ENCODE assay signal across 8 cellular contexts in the genomic region with DNA sequence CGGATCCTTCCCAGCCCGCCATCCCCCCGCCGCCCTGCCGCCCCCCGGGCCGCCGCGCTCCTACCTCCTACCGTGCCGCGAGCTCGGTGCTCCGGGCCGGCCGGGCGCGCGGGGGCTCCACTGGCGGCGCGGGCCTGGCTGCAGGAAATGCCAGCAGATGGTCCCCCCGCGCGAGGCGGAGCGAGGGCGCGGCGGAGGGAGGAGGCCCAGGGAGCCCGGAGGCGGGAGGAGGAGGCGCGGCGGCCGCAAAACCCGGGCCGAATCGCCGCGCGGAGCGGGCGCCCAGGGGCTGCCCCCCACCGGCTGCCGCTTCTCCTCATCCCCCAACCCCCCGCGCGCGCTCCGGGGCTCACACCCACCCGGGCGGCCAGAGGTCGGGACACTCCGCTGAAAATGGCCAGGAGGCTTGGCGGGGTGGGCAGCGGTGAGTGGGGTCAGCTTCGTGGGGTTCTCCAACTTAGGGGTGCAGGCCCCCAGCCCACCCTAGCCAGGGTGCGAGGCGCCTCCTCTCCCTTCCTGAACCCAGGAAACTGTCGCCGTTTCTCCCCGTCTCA. TPM values are rescaled to one million over a fixed set of nuclear protein-coding genes. Genes with fewer than 3 reads are reported as not detected.
DNase-seq lines count a peak whose midpoint lies in the region; ATAC-seq and TF ChIP-seq lines count a peak whose summit lies in the region.

A gene with protein sequence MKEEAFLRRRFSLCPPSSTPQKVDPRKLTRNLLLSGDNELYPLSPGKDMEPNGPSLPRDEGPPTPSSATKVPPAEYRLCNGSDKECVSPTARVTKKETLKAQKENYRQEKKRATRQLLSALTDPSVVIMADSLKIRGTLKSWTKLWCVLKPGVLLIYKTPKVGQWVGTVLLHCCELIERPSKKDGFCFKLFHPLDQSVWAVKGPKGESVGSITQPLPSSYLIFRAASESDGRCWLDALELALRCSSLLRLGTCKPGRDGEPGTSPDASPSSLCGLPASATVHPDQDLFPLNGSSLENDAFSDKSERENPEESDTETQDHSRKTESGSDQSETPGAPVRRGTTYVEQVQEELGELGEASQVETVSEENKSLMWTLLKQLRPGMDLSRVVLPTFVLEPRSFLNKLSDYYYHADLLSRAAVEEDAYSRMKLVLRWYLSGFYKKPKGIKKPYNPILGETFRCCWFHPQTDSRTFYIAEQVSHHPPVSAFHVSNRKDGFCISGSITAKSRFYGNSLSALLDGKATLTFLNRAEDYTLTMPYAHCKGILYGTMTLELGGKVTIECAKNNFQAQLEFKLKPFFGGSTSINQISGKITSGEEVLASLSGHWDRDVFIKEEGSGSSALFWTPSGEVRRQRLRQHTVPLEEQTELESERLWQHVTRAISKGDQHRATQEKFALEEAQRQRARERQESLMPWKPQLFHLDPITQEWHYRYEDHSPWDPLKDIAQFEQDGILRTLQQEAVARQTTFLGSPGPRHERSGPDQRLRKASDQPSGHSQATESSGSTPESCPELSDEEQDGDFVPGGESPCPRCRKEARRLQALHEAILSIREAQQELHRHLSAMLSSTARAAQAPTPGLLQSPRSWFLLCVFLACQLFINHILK (minus strand): TSS at position 159 of the 554 bp plus-strand sequence. CDS start 36,162 bp downstream, outside the sequence.

- no peak for TF ChIP-seq CTCF in PC-3 (conservative IDR thresholded peaks at IDR 0.05; ENCODE audit: low read depth, low read length)
- no peak for TF ChIP-seq CTCF in foreskin fibroblast (IDR thresholded peaks at IDR 0.05; ENCODE audit: low read depth, low read length)
- no peak for TF ChIP-seq CTCF in stomach (IDR thresholded peaks at IDR 0.05)

- no peak for TF ChIP-seq POLR2A in stomach (IDR thresholded peaks at IDR 0.05)

- H3K4me1 ChIP-seq in PC-3 (ENCODE audit: insufficient read depth, low read length) (peaks cover 13% of the 10 kb centered on the region; the same call in 1 of the 2 replicates), stomach (peaks cover 53 to 72% (median 61%) of the 10 kb centered on the region in 4 donors)
- H3K4me1 ChIP-seq in naive thymus-derived CD4-positive, alpha-beta T cell (ENCODE audit: control insufficient read depth in 2 of 2, insufficient read depth in 2 of 2, low read length in 2 of 2), result peaks cover 0 to 36% of the 10 kb centered on the region in 2 donors

- H3K36me3 ChIP-seq in H7 (replicated peaks; ENCODE audit: control insufficient read depth, insufficient read depth, low read length) (no peaks in the 10 kb centered on the region), PC-3 (ENCODE audit: low read depth, low read length) (no peaks in the 10 kb centered on the region), stomach (no peaks in the 10 kb centered on the region)
- H3K36me3 ChIP-seq in naive thymus-derived CD4-positive, alpha-beta T cell (ENCODE audit: control insufficient read depth in 2 of 3, insufficient read depth in 3 of 3, low read length in 3 of 3), result no peaks in the 10 kb centered on the region

- CTCF ChIA-PET in PC-3 (lab: Charles Lee), result no interaction called here
- CTCF ChIA-PET in activated naive CD4-positive, alpha-beta T cell treated with anti-CD3 and anti-CD28 coated beads for 36 hours (lab: Charles Lee), result no interaction called here
- CTCF ChIA-PET in naive thymus-derived CD4-positive, alpha-beta T cell (lab: Charles Lee), result no interaction called here

- no TSS peak for BruUV-seq in PC-3 (replicated peaks; lab: Mats Ljungman, UMichigan)

- no peaks in the 10 kb centered on the region for H3K9me2 ChIP-seq in PC-3 (replicated peaks; ENCODE audit: low read length)

- no peaks in the 10 kb centered on the region for H3F3A ChIP-seq in PC-3 (ENCODE audit: low read length, unreplicated experiment)

- ATAC-seq in PC-3 (peak; percentile 65), GM21390 (IDR thresholded peaks at IDR 0.05; ENCODE audit: unreplicated experiment) (no peak)
- ATAC-seq in naive thymus-derived CD4-positive, alpha-beta T cell, result peak; percentile 75

- intact Hi-C loops in PC-3 (cut with micrococcal nuclease) (loop anchor here (2.0 to 10.0 kb wide), 2 partner anchors 68 to 210 kb away; a partner anchor contains a TSS), stomach (cut with DNase I; ENCODE audit: low total_unique reads) (no loop called here)
- intact Hi-C loops in activated naive CD4-positive, alpha-beta T cell treated with anti-CD3 and anti-CD28 coated beads for 36 hours (cut with micrococcal nuclease), result loop anchor here (2.0 kb wide), 1 partner anchor 54 kb away; no protein-coding TSS in a partner anchor
- intact Hi-C loops in naive thymus-derived CD4-positive, alpha-beta T cell (cut with micrococcal nuclease), result no loop called here

- H3K27me3 ChIP-seq in H7 (ENCODE audit: control insufficient read depth, insufficient read depth, low read length), result peaks cover 8% of the 10 kb centered on the region
- H3K27me3 ChIP-seq in PC-3 (ENCODE audit: low read length), result no peaks in the 10 kb centered on the region
- H3K27me3 ChIP-seq in naive thymus-derived CD4-positive, alpha-beta T cell (ENCODE audit: control insufficient read depth in 2 of 2, insufficient read depth in 2 of 2, low read length in 2 of 2), result no peaks in the 10 kb centered on the region
- H3K27me3 ChIP-seq in stomach, result peaks cover 0 to 10% (median 7%) of the 10 kb centered on the region in 3 donors

- H3K4me3 ChIP-seq in H7 (ENCODE audit: insufficient read depth, low read depth, low read length) (peak within 1 kb of the TSS; percentile 58), PC-3 (ENCODE audit: low read length) (peak within 1 kb of the TSS; percentile 77), foreskin fibroblast (ENCODE audit: low read depth in 1 of 2, low read length in 2 of 2) (peak within 1 kb of the TSS; percentile 63 to 93), stomach (peak within 1 kb of the TSS; percentile 72 to 96 (median 88))
- H3K4me3 ChIP-seq in naive thymus-derived CD4-positive, alpha-beta T cell (ENCODE audit: low read length), result peak within 1 kb of the TSS; percentile 48

- TF ChIP-seq EP300 in stomach (IDR thresholded peaks at IDR 0.05), result no peak

- no peaks in the 10 kb centered on the region for H3K9me3 Mint-ChIP-seq in activated naive CD4-positive, alpha-beta T cell treated with anti-CD3 and anti-CD28 coated beads for 36 hours
- no peaks in the 10 kb centered on the region for H3K9me3 Mint-ChIP-seq in naive thymus-derived CD4-positive, alpha-beta T cell

- H3K4me2 ChIP-seq in PC-3 (ENCODE audit: low read length), result peak within 1 kb of the TSS; percentile 96

- H3K27ac ChIP-seq in PC-3 (ENCODE audit: low read length), result no peak within 1 kb of the TSS
- peak within 1 kb of the TSS; percentile 45 for H3K27ac ChIP-seq in naive thymus-derived CD4-positive, alpha-beta T cell (ENCODE audit: low read depth, low read length)
- H3K27ac ChIP-seq in stomach, result peak within 1 kb of the TSS; percentile 39 to 93 (median 82)

- no peaks in the 10 kb centered on the region for H4K20me1 ChIP-seq in PC-3 (ENCODE audit: low read length)

- H3K36me3 Mint-ChIP-seq in activated naive CD4-positive, alpha-beta T cell treated with anti-CD3 and anti-CD28 coated beads for 36 hours (ENCODE audit: low read depth), result no peaks in the 10 kb centered on the region
- no peaks in the 10 kb centered on the region for H3K36me3 Mint-ChIP-seq in naive thymus-derived CD4-positive, alpha-beta T cell

- DNase-seq in H7 (peak; percentile 91), PC-3 (peak; percentile 69), foreskin fibroblast (peak; percentile 74 to 93), stomach (peak; percentile 79), NCI-H510A treated with DMSO at 0.1 percent for 48 hours (lab: John Stamatoyannopoulos, UW) (no peak)
- DNase-seq in activated naive CD4-positive, alpha-beta T cell treated with anti-CD3 and anti-CD28 coated beads for 36 hours, result peak; percentile 68
- DNase-seq in naive thymus-derived CD4-positive, alpha-beta T cell, result peak in 8 of 9 donors; percentile 26 to 60 (median 42)

- 0 to 2% (median 1%) methylated on average over 18 to 63 of the region's 63 CpGs for WGBS in stomach, 5 donors

- peaks cover 7% of the 10 kb centered on the region for H3K79me2 ChIP-seq in PC-3 (ENCODE audit: low read length)

- H3K4me1 Mint-ChIP-seq in activated naive CD4-positive, alpha-beta T cell treated with anti-CD3 and anti-CD28 coated beads for 36 hours (ENCODE audit: low read depth), result peaks cover 29% of the 10 kb centered on the region
- peaks cover 9 to 55% (median 46%) of the 10 kb centered on the region in 7 donors for H3K4me1 Mint-ChIP-seq in naive thymus-derived CD4-positive, alpha-beta T cell

- POLR2A ChIA-PET in PC-3 (lab: Charles Lee; ENCODE audit: unreplicated experiment), result no interaction called here
- POLR2A ChIA-PET in naive thymus-derived CD4-positive, alpha-beta T cell (lab: Charles Lee), result no interaction called here

- H3K9me3 ChIP-seq in PC-3 (ENCODE audit: low read length) (no peaks in the 10 kb centered on the region), stomach (no peaks in the 10 kb centered on the region)
- H3K9me3 ChIP-seq in naive thymus-derived CD4-positive, alpha-beta T cell (ENCODE audit: control insufficient read depth in 2 of 3, low read length in 3 of 3), result no peaks in the 10 kb centered on the region

- H3K27me3 Mint-ChIP-seq in activated naive CD4-positive, alpha-beta T cell treated with anti-CD3 and anti-CD28 coated beads for 36 hours (ENCODE audit: low read depth), result peaks cover 33% of the 10 kb centered on the region
- peaks cover 0 to 66% (median 16%) of the 10 kb centered on the region in 5 donors for H3K27me3 Mint-ChIP-seq in naive thymus-derived CD4-positive, alpha-beta T cell

- H3K4me3 Mint-ChIP-seq in activated naive CD4-positive, alpha-beta T cell treated with anti-CD3 and anti-CD28 coated beads for 36 hours, result peak within 1 kb of the TSS; percentile 61
- peak within 1 kb of the TSS; percentile 64 to 93 (median 84) for H3K4me3 Mint-ChIP-seq in naive thymus-derived CD4-positive, alpha-beta T cell

- peak within 1 kb of the TSS; percentile 83 for H2AFZ ChIP-seq in PC-3 (ENCODE audit: low read length)

- H3K9ac ChIP-seq in PC-3 (ENCODE audit: low read length), result peak within 1 kb of the TSS; percentile 53

- no peak within 1 kb of the TSS for H3K27ac Mint-ChIP-seq in activated naive CD4-positive, alpha-beta T cell treated with anti-CD3 and anti-CD28 coated beads for 36 hours
- H3K27ac Mint-ChIP-seq in naive thymus-derived CD4-positive, alpha-beta T cell, result peak within 1 kb of the TSS in 8 of 9 donors; percentile 13 to 77 (median 60)

RNA-seq across cellular contexts. Expression of the gene that starts here (rescaled TPM):
- 21.1 and 23.7 TPM in 2 replicates for total RNA-seq in H7 (2014; rRNA removed; shearing (Covaris generic))
- total RNA-seq in PC-3 (2014; rRNA removed) (51.4 and 51.5 TPM in 2 replicates), stomach (100 to 1,000 TPM in 1 of 5 donors, 10 to 100 TPM in 4; 24.3 to 127 (median 38.2) TPM)
- 1 to 10 TPM; 3.5 to 3.9 TPM for total RNA-seq in activated naive CD4-positive, alpha-beta T cell treated with anti-CD3 and anti-CD28 coated beads for 36 hours
- 10 to 100 TPM in 2 of 5 experiments, 1 to 10 TPM in 3; 3.7 to 76.7 (median 6.5) TPM for total RNA-seq in naive thymus-derived CD4-positive, alpha-beta T cell
- 1 to 10 TPM in 1 of 2 donors, under 1 TPM in 1; 0.51 to 2.7 TPM for polyA plus RNA-seq in naive thymus-derived CD4-positive, alpha-beta T cell
- 10 to 100 TPM in 1 of 3 donors, 1 to 10 TPM in 2; 8.6 to 16.6 (median 9.2) TPM for polyA plus RNA-seq in stomach

Comparison
In these comparisons a context has a peak if more than half of its experiments do, and no peak if none do; other contexts are left out.
1. intact Hi-C loops: an anchor here in PC-3 (2.0 to 10.0 kb wide) and activated naive CD4-positive, alpha-beta T cell treated with anti-CD3 and anti-CD28 coated beads for 36 hours (2.0 kb wide); none called in naive thymus-derived CD4-positive, alpha-beta T cell and stomach.